In the genomic region with DNA sequence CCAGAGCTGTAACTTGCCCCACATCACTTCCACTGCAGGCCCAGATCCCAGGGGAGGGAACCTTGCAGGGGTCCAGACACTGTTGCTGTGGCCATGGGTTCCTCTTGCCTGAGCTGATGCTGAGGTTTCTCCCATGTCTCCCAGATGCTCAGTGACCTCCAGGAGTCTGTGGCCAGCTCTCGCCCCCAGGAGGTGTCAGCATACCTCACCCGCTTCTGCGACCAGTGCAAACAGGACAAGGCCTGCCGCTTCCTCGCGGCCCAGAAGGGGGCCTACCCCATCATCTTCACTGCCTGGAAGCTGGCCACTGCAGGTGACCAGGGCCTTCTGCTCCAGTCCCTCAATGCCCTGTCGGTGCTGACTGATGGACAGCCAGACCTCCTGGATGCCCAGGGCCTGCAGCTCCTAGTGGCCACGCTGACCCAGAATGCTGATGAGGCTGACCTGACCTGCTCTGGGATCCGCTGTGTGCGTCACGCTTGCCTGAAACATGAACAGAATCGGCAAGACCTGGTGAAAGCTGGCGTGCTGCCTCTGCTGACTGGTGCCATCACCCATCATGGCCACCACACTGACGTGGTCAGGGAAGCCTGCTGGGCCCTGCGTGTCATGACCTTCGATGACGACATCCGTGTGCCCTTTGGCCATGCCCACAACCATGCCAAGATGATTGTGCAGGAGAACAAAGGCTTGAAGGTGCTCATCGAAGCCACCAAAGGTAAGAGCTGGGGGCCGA, we compare ENCODE assay signal across 24 cellular contexts. TPM values are rescaled to one million over a fixed set of nuclear protein-coding genes. Genes with fewer than 3 reads are reported as not detected.
DNase-seq lines count a peak whose midpoint lies in the region; ATAC-seq, FAIRE-seq and TF ChIP-seq lines count a peak whose summit lies in the region.
"Had no signal": no experiment of that assay in that cellular context is flagged by ENCODE, and none has a peak within 500 bp of the region (broad histone marks: within the 10 kb centered on the region; RNA-seq: fewer than 3 reads in every experiment).

No MANE protein-coding gene starts in this region.

- no peak overlapping the region for H3K4me2 ChIP-seq in H1 (ENCODE audit: insufficient read depth in 1 of 2, low read depth in 2 of 2, low read length in 2 of 2)
- H3K4me2 ChIP-seq in osteoblast (ENCODE audit: insufficient read depth, low read length): no peak overlapping the region
- H3K4me2 ChIP-seq: KMS-11 had no signal

- CTCF ChIA-PET in H1 (lab: Charles Lee; ENCODE audit: partially characterized antibody): interaction anchor here (0.6 to 6.8 kb wide), 21 partner anchors 9 to 177 kb away, joined by 3 to 58 read pairs (median 11); partner anchors contain the start of gene MEF2B

- no peaks in the 10 kb centered on the region for H3K79me2 ChIP-seq in H1 (ENCODE audit: control insufficient read depth in 1 of 2, insufficient read depth in 2 of 2, low read length in 2 of 2)
- no peaks in the 10 kb centered on the region for H3K79me2 ChIP-seq in osteoblast (ENCODE audit: insufficient read depth, low read length)

- no peak overlapping the region for H2AFZ ChIP-seq in H1 (ENCODE audit: low read length)
- no peak overlapping the region for H2AFZ ChIP-seq in osteoblast (ENCODE audit: low read length)

- H2AK5ac ChIP-seq in H1 (ENCODE audit: low read depth, low read length): no peak overlapping the region

- H3K27me3 ChIP-seq in H1 (replicated peaks in 1 of 4; ENCODE audit: control insufficient read depth in 3 of 4, extremely low read depth in 1 of 4, insufficient read depth in 3 of 4, low read length in 3 of 4) (no peaks in the 10 kb centered on the region; a peak in 1 of 7 replicates), osteoblast (ENCODE audit: insufficient read depth, low read length) (no peaks in the 10 kb centered on the region)

- intact Hi-C loops in activated T-helper 2 cell treated with anti-CD3 and anti-CD28 coated beads, Interferon-gamma antibody, Interleukin-2, Interleukin-4, amounts not matched to agents 10 μg/mL and 5 μg/mL and 100 μg/mL, durations not matched to agents 14 hours and 24 hours and 36 hours (cut with micrococcal nuclease): no loop called here

- H3K14ac ChIP-seq in H1 (ENCODE audit: insufficient read length): no peak overlapping the region

- H2BK15ac ChIP-seq in H1 (ENCODE audit: low read length): no peak overlapping the region

- no peaks in the 10 kb centered on the region for H3K23me2 ChIP-seq in H1 (ENCODE audit: low read depth, low read length)

- TF ChIP-seq CTCF in H1 (IDR thresholded peaks at IDR 0.05; ENCODE audit: control extremely low read depth in 1 of 3, insufficient read depth in 1 of 3, low read depth in 1 of 3, low read length in 3 of 3): peak; percentile 14 to 27 (median 19); a peak in 3 of 4 replicates
- TF ChIP-seq CTCF in osteoblast (IDR thresholded peaks at IDR 0.05; ENCODE audit: extremely low read depth, low read depth, low read length): no peak

- H3K4me1 ChIP-seq in H1 (replicated peaks in 1 of 4; ENCODE audit: control insufficient read depth in 3 of 4, insufficient read depth in 4 of 4, low read length in 3 of 4) (no peaks in the 10 kb centered on the region), osteoblast (ENCODE audit: insufficient read depth, low read length) (no peaks in the 10 kb centered on the region)

- H2BK120ac ChIP-seq in H1 (replicated peaks; ENCODE audit: low read depth, low read length): no peak overlapping the region

- H3K79me1 ChIP-seq in H1 (ENCODE audit: low read depth, low read length): peaks cover 4% of the 10 kb centered on the region; the same call in 1 of the 2 replicates

- H2BK20ac ChIP-seq in H1 (ENCODE audit: low read length): no peak overlapping the region

- 94% methylated on average over 20 of the region's 20 CpGs; no CpG with 5 or more reads in 1 of the 2 experiments for WGBS in H1 (ENCODE audit: extremely low coverage in 1 of 2, insufficient coverage in 1 of 2, insufficient read length in 1 of 2, insufficient replicate concordance in 2 of 2, low coverage in 1 of 2, low lambda C conversion rate in 2 of 2, missing lambda C conversion rate in 1 of 2), 2 experiments

- TF ChIP-seq POLR2A in H1 (IDR thresholded peaks at IDR 0.05; ENCODE audit: control extremely low read depth in 1 of 2, low read depth in 2 of 2, low read length in 2 of 2): no peak

- DNase-seq in HuH-7.5 (ENCODE audit: low spot score) (peak; percentile 49), H1 (ENCODE audit: low read depth in 1 of 2, low spot score in 2 of 2) (no peak), left lobe of liver (ENCODE audit: low spot score) (peak; percentile 97), osteoblast (ENCODE audit: insufficient read length, low spot score, missing footprints) (peak; percentile 32), NCI-H1436 treated with DMSO at 0.1 percent for 48 hours (lab: John Stamatoyannopoulos, UW) (no peak)
- DNase-seq in activated CD4-positive, CD25-positive, alpha-beta regulatory T cell treated with anti-CD3 and anti-CD28 coated beads, Interleukin-2, amount 50 U/mL, for 72 hours: no peak
- DNase-seq in activated T-helper 2 cell treated with anti-CD3 and anti-CD28 coated beads, Interferon-gamma antibody, Interleukin-2, Interleukin-4, amounts not matched to agents 10 μg/mL and 5 μg/mL and 100 μg/mL, durations not matched to agents 14 hours and 24 hours and 36 hours (ENCODE audit: low spot score): no peak
- no peak for DNase-seq in activated T-cell treated with anti-CD3 and anti-CD28 coated beads, Interleukin-2, amount 50 U/mL, for 48 hours
- DNase-seq: CD8-positive, alpha-beta memory T cell; DMS 273 treated with DMSO at 0.1 percent for 48 hours; DND-41; H9; HFFc6; IMR-90; MM.1S; NCI-H1694; NCI-H2081; NCI-H2227 treated with DMSO at 0.1 percent for 48 hours; NCI-H526 treated with DMSO at 0.1 percent for 48 hours; SHP77 treated with DMSO at 0.1 percent for 48 hours had no signal

- no peak overlapping the region for H2BK12ac ChIP-seq in H1 (ENCODE audit: low read depth, low read length)

- no peak overlapping the region for H4K91ac ChIP-seq in H1 (replicated peaks; ENCODE audit: insufficient read length, low read length)

- H3K23ac ChIP-seq in H1 (ENCODE audit: insufficient read length): no peak overlapping the region

- H3K4ac ChIP-seq in H1 (replicated peaks; ENCODE audit: insufficient read length, low read depth, low read length): no peak overlapping the region

- POLR2A ChIA-PET in H1 (lab: Charles Lee; ENCODE audit: partially characterized antibody): interaction anchor here (0.6 to 2.9 kb wide), 7 partner anchors 11 to 189 kb away, joined by 3 to 14 read pairs (median 3); partner anchors contain the start of gene SLC25A42

- H4K20me1 ChIP-seq in H1 (replicated peaks in 1 of 2; ENCODE audit: control insufficient read depth in 1 of 2, insufficient read depth in 2 of 2, low read length in 2 of 2): peaks cover 13 to 22% of the 10 kb centered on the region in 2 experiments
- peaks cover 2% of the 10 kb centered on the region for H4K20me1 ChIP-seq in osteoblast (ENCODE audit: insufficient read depth, low read length)

- peaks cover 48% of the 10 kb centered on the region for H3K36me3 Mint-ChIP-seq in activated T-helper 2 cell treated with anti-CD3 and anti-CD28 coated beads, Interferon-gamma antibody, Interleukin-2, Interleukin-4, amounts not matched to agents 10 μg/mL and 5 μg/mL and 100 μg/mL, durations not matched to agents 14 hours and 24 hours and 36 hours (ENCODE audit: low read depth)

- TF ChIP-seq RAD21 in H1 (IDR thresholded peaks at IDR 0.05 in 1 of 2, conservative IDR thresholded peaks at IDR 0.05 in 1 of 2; ENCODE audit: low read depth in 2 of 2, low read length in 2 of 2): no peak

- no peak overlapping the region for H3K4me3 Mint-ChIP-seq in activated T-helper 2 cell treated with anti-CD3 and anti-CD28 coated beads, Interferon-gamma antibody, Interleukin-2, Interleukin-4, amounts not matched to agents 10 μg/mL and 5 μg/mL and 100 μg/mL, durations not matched to agents 14 hours and 24 hours and 36 hours (ENCODE audit: low read depth)
- H3K4me3 Mint-ChIP-seq: B cell; CD8-positive, alpha-beta memory T cell; H9; HFFc6 had no signal

- no peaks in the 10 kb centered on the region for H3K9me3 Mint-ChIP-seq in activated T-helper 2 cell treated with anti-CD3 and anti-CD28 coated beads, Interferon-gamma antibody, Interleukin-2, Interleukin-4, amounts not matched to agents 10 μg/mL and 5 μg/mL and 100 μg/mL, durations not matched to agents 14 hours and 24 hours and 36 hours
- H3K9me3 Mint-ChIP-seq: CD8-positive, alpha-beta memory T cell; H9; HFFc6 had no signal

- peak; percentile 71 for ATAC-seq in left lobe of liver

- no peak for TF ChIP-seq EP300 in H1 (IDR thresholded peaks at IDR 0.05; ENCODE audit: borderline replicate concordance in 1 of 2, low read depth in 2 of 2, low read length in 2 of 2)

- no peaks in the 10 kb centered on the region for H3K4me1 Mint-ChIP-seq in activated T-helper 2 cell treated with anti-CD3 and anti-CD28 coated beads, Interferon-gamma antibody, Interleukin-2, Interleukin-4, amounts not matched to agents 10 μg/mL and 5 μg/mL and 100 μg/mL, durations not matched to agents 14 hours and 24 hours and 36 hours (ENCODE audit: low read depth)
- H3K4me1 Mint-ChIP-seq: B cell; CD8-positive, alpha-beta memory T cell; H9 had no signal

- H3K9me3 ChIP-seq in H1 (ENCODE audit: insufficient read depth in 2 of 2, low read depth in 1 of 2, low read length in 1 of 2) (no peaks in the 10 kb centered on the region), osteoblast (ENCODE audit: low read depth, low read length) (no peaks in the 10 kb centered on the region)

- no peak overlapping the region for H3K27ac ChIP-seq in H1 (ENCODE audit: low read depth, low read length)
- H3K27ac ChIP-seq in osteoblast (ENCODE audit: low read depth, low read length): no peak overlapping the region
- H3K27ac ChIP-seq: C4-2B, KMS-11 had no signal

- H3K56ac ChIP-seq in H1 (replicated peaks; ENCODE audit: insufficient read length, low read depth, low read length): no peak overlapping the region

- no peaks in the 10 kb centered on the region for H3K27me3 Mint-ChIP-seq in activated T-helper 2 cell treated with anti-CD3 and anti-CD28 coated beads, Interferon-gamma antibody, Interleukin-2, Interleukin-4, amounts not matched to agents 10 μg/mL and 5 μg/mL and 100 μg/mL, durations not matched to agents 14 hours and 24 hours and 36 hours (ENCODE audit: low read depth)
- H3K27me3 Mint-ChIP-seq: B cell; CD8-positive, alpha-beta memory T cell had no signal

- FAIRE-seq in H1 (lab: Jason Lieb, UNC): no peak
- FAIRE-seq: HTR-8/SVneo had no signal

- no peak overlapping the region for H3K9ac ChIP-seq in H1 (replicated peaks in 1 of 4; ENCODE audit: extremely low read depth in 1 of 4, low read depth in 3 of 4, low read length in 3 of 4)
- H3K9ac ChIP-seq: KMS-11 had no signal

- no peak overlapping the region for H3K27ac Mint-ChIP-seq in activated T-helper 2 cell treated with anti-CD3 and anti-CD28 coated beads, Interferon-gamma antibody, Interleukin-2, Interleukin-4, amounts not matched to agents 10 μg/mL and 5 μg/mL and 100 μg/mL, durations not matched to agents 14 hours and 24 hours and 36 hours
- H3K27ac Mint-ChIP-seq: B cell, HFFc6 had no signal

- H4K8ac ChIP-seq in H1 (ENCODE audit: extremely low read depth, insufficient read depth, low read length): peak overlapping the region; percentile 23

- H3K4me3 ChIP-seq in H1 (ENCODE audit: extremely low read depth in 1 of 4, insufficient read depth in 2 of 4, low read depth in 3 of 4, low read length in 4 of 4) (no peak overlapping the region), osteoblast (ENCODE audit: insufficient read depth, low read length) (no peak overlapping the region)

- H3K36me3 ChIP-seq in H1 (ENCODE audit: control insufficient read depth in 2 of 4, insufficient read depth in 4 of 4, low read length in 3 of 4): peaks cover 18 to 42% (median 37%) of the 10 kb centered on the region in 4 experiments
- peaks cover 46% of the 10 kb centered on the region for H3K36me3 ChIP-seq in osteoblast (ENCODE audit: insufficient read depth, low read length)

- H4K5ac ChIP-seq in H1 (ENCODE audit: insufficient read length, low read depth, low read length): no peak overlapping the region

- no peak overlapping the region for H2BK5ac ChIP-seq in H1 (ENCODE audit: low read depth, low read length)

- no peak overlapping the region for H3K18ac ChIP-seq in H1 (ENCODE audit: extremely low read depth, low read length)

RNA-seq across cellular contexts. Expression of gene SLC25A42, which starts 12.1 kb away (rescaled TPM):
- 4.1 and 6.2 TPM in 2 replicates for total RNA-seq in H1 (2021; fragmentation: NEBNext Ultra II Directional; extraction: Animal tissue kit (Norgen Biotek cat#: 25700))
- polyA plus RNA-seq in H1 (2011; rRNA removed): 5.9 and 10.5 TPM in 2 replicates
- polyA plus RNA-seq in H1 (2011; cell fraction: cytosol; rRNA removed): 8.0 TPM
- 23.0 TPM for polyA plus RNA-seq in H1 (2011; cell fraction: nucleus; rRNA removed)
- 5.2 to 8.6 TPM (median 7.7 TPM) in 4 replicates for polyA plus RNA-seq in H1 (2012, experiment 1 of 2)
- 7.8 TPM for polyA plus RNA-seq in H1 (2012, experiment 2 of 2)
- polyA plus RNA-seq in H1 (2013, experiment 1 of 2): 5.2 TPM
- 4.3 TPM for polyA plus RNA-seq in H1 (2013, experiment 2 of 2)
- 3.4 and 6.9 TPM in 2 replicates for polyA minus RNA-seq in H1 (2011; rRNA and poly(A)+ RNA removed)
- polyA minus RNA-seq in H1 (2011; cell fraction: cytosol; rRNA and poly(A)+ RNA removed): 3.6 TPM
- 5.3 TPM for polyA minus RNA-seq in H1 (2011; cell fraction: nucleus; rRNA and poly(A)+ RNA removed)
- total RNA-seq in left lobe of liver (77.8 TPM), osteoblast (5.4 and 5.6 TPM in 2 replicates)
- 9.1 and 9.2 TPM in 2 replicates for total RNA-seq in activated T-helper 2 cell treated with anti-CD3 and anti-CD28 coated beads, Interferon-gamma antibody, Interleukin-2, Interleukin-4, amounts not matched to agents 10 μg/mL and 5 μg/mL and 100 μg/mL, durations not matched to agents 14 hours and 24 hours and 36 hours

RNA-seq across cellular contexts. Expression of gene ARMC6, which starts 18.2 kb away (rescaled TPM):
- 68.3 and 73.7 TPM in 2 replicates for total RNA-seq in H1 (2021; fragmentation: NEBNext Ultra II Directional; extraction: Animal tissue kit (Norgen Biotek cat#: 25700))
- 67.1 and 87.0 TPM in 2 replicates for polyA plus RNA-seq in H1 (2011; rRNA removed)
- 81.6 TPM for polyA plus RNA-seq in H1 (2011; cell fraction: cytosol; rRNA removed)
- 85.0 TPM for polyA plus RNA-seq in H1 (2011; cell fraction: nucleus; rRNA removed)
- 64.7 to 67.4 TPM (median 66.0 TPM) in 4 replicates for polyA plus RNA-seq in H1 (2012, experiment 1 of 2)
- polyA plus RNA-seq in H1 (2012, experiment 2 of 2): 71.8 TPM
- 29.2 TPM for polyA plus RNA-seq in H1 (2013, experiment 1 of 2)
- 30.1 TPM for polyA plus RNA-seq in H1 (2013, experiment 2 of 2)
- polyA minus RNA-seq in H1 (2011; rRNA and poly(A)+ RNA removed): 70.4 and 79.2 TPM in 2 replicates
- 56.6 TPM for polyA minus RNA-seq in H1 (2011; cell fraction: cytosol; rRNA and poly(A)+ RNA removed)
- 44.6 TPM for polyA minus RNA-seq in H1 (2011; cell fraction: nucleus; rRNA and poly(A)+ RNA removed)
- total RNA-seq in left lobe of liver: 50.9 TPM
- total RNA-seq in osteoblast: 30.9 and 38.4 TPM in 2 replicates
- 44.9 and 53.9 TPM in 2 replicates for total RNA-seq in activated T-helper 2 cell treated with anti-CD3 and anti-CD28 coated beads, Interferon-gamma antibody, Interleukin-2, Interleukin-4, amounts not matched to agents 10 μg/mL and 5 μg/mL and 100 μg/mL, durations not matched to agents 14 hours and 24 hours and 36 hours

RNA-seq across cellular contexts. Expression of gene SUGP2, which starts 18.3 kb away (rescaled TPM):
- 106 and 114 TPM in 2 replicates for total RNA-seq in H1 (2021; fragmentation: NEBNext Ultra II Directional; extraction: Animal tissue kit (Norgen Biotek cat#: 25700))
- 57.7 and 76.6 TPM in 2 replicates for polyA plus RNA-seq in H1 (2011; rRNA removed)
- polyA plus RNA-seq in H1 (2011; cell fraction: cytosol; rRNA removed): 111 TPM
- polyA plus RNA-seq in H1 (2011; cell fraction: nucleus; rRNA removed): 292 TPM
- 78.9 to 101 TPM (median 93.9 TPM) in 4 replicates for polyA plus RNA-seq in H1 (2012, experiment 1 of 2)
- polyA plus RNA-seq in H1 (2012, experiment 2 of 2): 16.4 TPM
- polyA plus RNA-seq in H1 (2013, experiment 1 of 2): 104 TPM
- polyA plus RNA-seq in H1 (2013, experiment 2 of 2): 87.0 TPM
- 45.0 and 55.2 TPM in 2 replicates for polyA minus RNA-seq in H1 (2011; rRNA and poly(A)+ RNA removed)
- polyA minus RNA-seq in H1 (2011; cell fraction: cytosol; rRNA and poly(A)+ RNA removed): 33.8 TPM
- polyA minus RNA-seq in H1 (2011; cell fraction: nucleus; rRNA and poly(A)+ RNA removed): 74.1 TPM
- total RNA-seq in left lobe of liver: 35.4 TPM
- total RNA-seq in osteoblast: 32.7 and 33.7 TPM in 2 replicates
- 129 and 140 TPM in 2 replicates for total RNA-seq in activated T-helper 2 cell treated with anti-CD3 and anti-CD28 coated beads, Interferon-gamma antibody, Interleukin-2, Interleukin-4, amounts not matched to agents 10 μg/mL and 5 μg/mL and 100 μg/mL, durations not matched to agents 14 hours and 24 hours and 36 hours

Comparison
In these comparisons a context has a peak if more than half of its experiments do, and no peak if none do; other contexts are left out.
1. DNase-seq: peak in HuH-7.5 (single experiment), left lobe of liver (single experiment) and osteoblast (single experiment); none in H1 (0 of 2), activated CD4-positive, CD25-positive, alpha-beta regulatory T cell treated with anti-CD3 and anti-CD28 coated beads, Interleukin-2, amount 50 U/mL, for 72 hours (single experiment), NCI-H1436 treated with DMSO at 0.1 percent for 48 hours (single experiment), activated T-helper 2 cell treated with anti-CD3 and anti-CD28 coated beads, Interferon-gamma antibody, Interleukin-2, Interleukin-4, amounts not matched to agents 10 μg/mL and 5 μg/mL and 100 μg/mL, durations not matched to agents 14 hours and 24 hours and 36 hours (single experiment) and activated T-cell treated with anti-CD3 and anti-CD28 coated beads, Interleukin-2, amount 50 U/mL, for 48 hours (0 of 2).